8 cellular contexts compared by ENCODE assay signal in genomic region chr2:26961603-26962184, GRCh38. TPM values are rescaled to one million over a fixed set of nuclear protein-coding genes. Genes with fewer than 3 reads are reported as not detected.
A peak's percentile ranks its signal among the peaks of the same experiment; 100 is the strongest.
DNase-seq lines count a peak whose midpoint lies in the region; ATAC-seq and TF ChIP-seq lines count a peak whose summit lies in the region.

No MANE protein-coding gene starts in this region.

- DNase-seq in EL (peak; percentile 77), MG63 (peak; percentile 79), RPMI7951 (ENCODE audit: low read depth) (peak; percentile 77), foreskin keratinocyte (peak; percentile 15 to 59), nucleus accumbens (lab: John Stamatoyannopoulos, UW) (peak in 48 of 56 donors; percentile 33 to 91 (median 67)), testis (peak; percentile 92)

- H3K4me1 Mint-ChIP-seq in activated T-helper 17 cell treated with anti-CD3 and anti-CD28 coated beads, Interleukin-2, amount 50 U/mL, for 72 hours = peaks cover 5% of the 10 kb centered on the region

- no peak overlapping the region for H3K27ac ChIP-seq in foreskin keratinocyte
- H3K27ac ChIP-seq in testis = no peak overlapping the region

- H3K9me3 ChIP-seq in MG63 (no peaks in the 10 kb centered on the region), testis (no peaks in the 10 kb centered on the region)

- no peaks in the 10 kb centered on the region for H3K36me3 Mint-ChIP-seq in activated T-helper 17 cell treated with anti-CD3 and anti-CD28 coated beads, Interleukin-2, amount 50 U/mL, for 72 hours (ENCODE audit: low read depth)

- peaks cover 26% of the 10 kb centered on the region for H3K27me3 Mint-ChIP-seq in activated T-helper 17 cell treated with anti-CD3 and anti-CD28 coated beads, Interleukin-2, amount 50 U/mL, for 72 hours

- H3K36me3 ChIP-seq in MG63 (no peaks in the 10 kb centered on the region), testis (ENCODE audit: low read depth, missing control alignments) (no peaks in the 10 kb centered on the region)

- H3K4me3 Mint-ChIP-seq in activated T-helper 17 cell treated with anti-CD3 and anti-CD28 coated beads, Interleukin-2, amount 50 U/mL, for 72 hours = no peak overlapping the region

- H3K4me3 ChIP-seq in MG63 (no peak overlapping the region), testis (peak overlapping the region in 1 of 2 donors; percentile 2)

- no peaks in the 10 kb centered on the region for H3K4me1 ChIP-seq in foreskin keratinocyte
- peaks cover 4% of the 10 kb centered on the region for H3K4me1 ChIP-seq in testis

- TF ChIP-seq POLR2A in testis (IDR thresholded peaks at IDR 0.05) = no peak

- no peak overlapping the region for H3K27ac Mint-ChIP-seq in activated T-helper 17 cell treated with anti-CD3 and anti-CD28 coated beads, Interleukin-2, amount 50 U/mL, for 72 hours

- TF ChIP-seq CTCF in foreskin keratinocyte (conservative IDR thresholded peaks at IDR 0.05) = peak; percentile 94
- peak; percentile 88 to 95 (median 94) for TF ChIP-seq CTCF in testis (IDR thresholded peaks at IDR 0.05)

- 3 to 8% methylated on average over 10 to 15 of the region's 15 CpGs for WGBS in testis, 2 donors

- H3K9me3 Mint-ChIP-seq in activated T-helper 17 cell treated with anti-CD3 and anti-CD28 coated beads, Interleukin-2, amount 50 U/mL, for 72 hours = no peaks in the 10 kb centered on the region

- H3K27me3 ChIP-seq in MG63 (peaks cover 2% of the 10 kb centered on the region; the same call in 1 of the 2 replicates), foreskin keratinocyte (peaks cover 40% of the 10 kb centered on the region), testis (no peaks in the 10 kb centered on the region)

- peak; percentile 86 for ATAC-seq in activated T-helper 17 cell treated with anti-CD3 and anti-CD28 coated beads, Interleukin-2, amount 50 U/mL, for 72 hours (replicated peaks)
- peak; percentile 81 for ATAC-seq in foreskin keratinocyte
- ATAC-seq in GM21619 (IDR thresholded peaks at IDR 0.05; ENCODE audit: unreplicated experiment) = no peak

- intact Hi-C loops in testis (cut with DNase I; ENCODE audit: low total_unique reads) = loop anchor here (5.0 kb wide), 2 partner anchors 51 to 126 kb away; partner anchors contain the start of gene KHK

RNA-seq across cellular contexts. Expression of gene MAPRE3, which starts 8.7 kb away (rescaled TPM):
- 4.8 and 7.9 TPM in 2 replicates for total RNA-seq in MG63 (2014; rRNA removed; shearing (Covaris generic); ENCODE audit: low replicate concordance)
- total RNA-seq in RPMI7951 (2014; rRNA removed; shearing (Covaris generic)) = 1.6 and 2.2 TPM in 2 replicates
- 1 to 10 TPM; 3.4 to 4.2 TPM for total RNA-seq in activated T-helper 17 cell treated with anti-CD3 and anti-CD28 coated beads, Interleukin-2, amount 50 U/mL, for 72 hours
- total RNA-seq in foreskin keratinocyte = 6.8 and 7.7 TPM in 2 replicates
- 8.9 and 11.0 TPM in 2 replicates for polyA plus RNA-seq in foreskin keratinocyte
- total RNA-seq in testis = 10 to 100 TPM; 31.4 to 49.8 TPM
- 112 TPM for polyA plus RNA-seq in testis (ENCODE audit: insufficient read depth, low read depth, low replicate concordance)

Comparison
In these comparisons a context has a peak if more than half of its experiments do, and no peak if none do; other contexts are left out.
1. DNase-seq: peak in every context shown above with its lines; median percentile 92 in testis; 79 in MG63; 77 in EL; 77 in RPMI7951; 67 in nucleus accumbens; 37 in foreskin keratinocyte.